ENCODE assay signal across 1 cellular context in the genomic region with DNA sequence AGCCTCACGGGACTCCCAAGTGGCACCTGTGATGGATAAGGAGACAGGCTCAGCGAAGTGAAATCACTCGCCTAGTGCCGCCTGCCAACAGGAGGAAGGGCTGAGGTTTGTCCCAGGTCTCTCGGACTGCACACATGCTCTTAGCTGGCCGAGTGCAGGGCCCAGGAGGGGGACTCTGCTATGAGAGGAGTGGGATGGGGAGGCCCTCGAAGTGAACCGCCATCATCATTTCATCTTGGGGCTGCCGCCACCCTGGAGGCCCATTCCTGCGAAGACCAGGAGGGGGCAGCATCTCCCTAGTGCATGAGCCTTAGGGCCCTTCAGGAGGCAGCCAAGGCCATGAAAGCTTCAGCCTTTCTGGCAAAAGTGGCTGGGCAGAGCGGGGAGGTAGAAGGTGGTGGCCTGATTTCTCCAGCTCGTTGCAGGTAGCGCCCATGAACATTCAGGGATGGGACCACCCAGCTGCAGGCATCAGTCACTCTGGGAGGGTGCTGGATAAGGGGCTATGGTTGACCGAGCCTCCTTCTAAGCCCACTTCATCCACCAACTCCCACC.
TF ChIP-seq lines count a peak whose summit lies in the region.

No MANE protein-coding gene starts in this region.

TF ChIP-seq in WTC11, 78 proteins besides CTCF, POLR2A, EP300 and RAD21 (continued from another document):
- TF ChIP-seq, protein P1, sequence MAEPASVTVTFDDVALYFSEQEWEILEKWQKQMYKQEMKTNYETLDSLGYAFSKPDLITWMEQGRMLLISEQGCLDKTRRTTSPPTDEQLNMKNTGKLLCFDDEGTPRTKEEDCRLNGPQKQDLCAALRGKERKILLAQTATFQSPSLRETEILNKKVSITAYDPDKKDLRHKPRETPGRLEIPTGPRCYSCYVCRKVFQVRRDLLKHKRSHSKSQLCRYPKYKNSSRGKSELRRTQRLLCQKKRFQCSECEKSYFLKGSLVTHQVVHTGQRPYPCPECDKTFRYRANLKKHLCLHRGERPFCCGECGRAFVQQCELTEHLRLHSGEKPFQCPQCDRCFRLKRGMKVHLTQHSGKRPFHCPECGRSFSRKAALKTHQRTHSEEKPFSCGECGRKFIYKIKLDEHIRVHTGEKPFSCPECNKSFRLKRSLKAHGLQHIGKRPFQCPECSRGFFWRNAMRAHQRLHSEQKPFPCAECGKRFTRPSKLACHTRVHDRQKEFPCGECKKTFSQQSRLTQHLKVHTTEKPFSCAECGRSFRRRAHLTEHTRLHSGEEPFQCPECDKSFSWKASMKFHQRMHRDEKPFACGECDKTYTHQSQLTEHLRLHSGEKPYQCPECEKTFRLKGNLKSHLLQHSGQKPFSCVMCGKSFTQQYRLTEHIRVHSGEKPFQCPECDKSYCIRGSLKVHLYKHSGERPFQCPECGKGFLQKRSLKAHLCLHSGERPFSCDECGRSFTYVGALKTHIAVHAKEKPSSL (CRISPR knock-in tag; conservative IDR thresholded peaks at IDR 0.05) = no peak
- no peak for TF ChIP-seq NFE2L1 (CRISPR knock-in tag; IDR thresholded peaks at IDR 0.05)
- no peak for TF ChIP-seq HMGA2 (CRISPR knock-in tag; IDR thresholded peaks at IDR 0.05)
- no peak for TF ChIP-seq ZNF396 (CRISPR knock-in tag; IDR thresholded peaks at IDR 0.05; ENCODE audit: borderline replicate concordance)
- no peak for TF ChIP-seq ZNF232 (CRISPR knock-in tag; IDR thresholded peaks at IDR 0.05)
- no peak for TF ChIP-seq NR1H2 (CRISPR knock-in tag; IDR thresholded peaks at IDR 0.05)
TF ChIP-seq in WTC11: peak in this region for 1.
